In the genomic region with DNA sequence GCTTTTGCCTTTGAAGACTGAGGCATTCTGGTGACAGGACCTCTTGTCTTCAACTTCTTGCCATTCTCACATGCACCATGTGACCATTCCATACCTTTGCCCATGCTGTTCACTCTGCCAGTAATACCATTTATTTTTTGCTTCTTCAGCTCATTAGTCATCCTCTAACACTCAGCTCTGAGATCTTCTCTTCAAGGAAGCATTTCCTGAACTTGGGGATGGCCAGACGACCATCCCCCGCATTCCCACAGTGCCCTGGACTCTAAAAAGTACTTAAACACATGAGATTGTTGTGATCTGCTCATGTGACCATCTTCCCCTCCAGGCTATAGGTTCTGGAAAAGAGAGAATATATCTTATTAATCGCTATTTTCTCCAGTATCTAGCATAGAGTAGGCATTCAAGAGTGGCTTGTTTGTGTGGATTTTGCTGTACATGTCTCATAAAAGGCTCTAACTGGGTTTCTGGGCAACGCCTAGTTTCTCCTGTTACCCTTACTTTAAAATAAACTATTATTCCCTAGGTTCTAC, we compare ENCODE assay signal across 29 cellular contexts. TPM values are rescaled to one million over a fixed set of nuclear protein-coding genes. Genes with fewer than 3 reads are reported as not detected.
DNase-seq lines count a peak whose midpoint lies in the region; ATAC-seq and TF ChIP-seq lines count a peak whose summit lies in the region.
"Had no signal": no experiment of that assay in that cellular context is flagged by ENCODE, and none has a peak within 500 bp of the region (broad histone marks: within the 10 kb centered on the region; RNA-seq: fewer than 3 reads in every experiment).

No MANE protein-coding gene starts in this region.

- no peaks in the 10 kb centered on the region for H3K9me3 ChIP-seq in vagina
- H3K9me3 ChIP-seq: Caco-2, SJCRH30 had no signal

- intact Hi-C loops in vagina (cut with DNase I): no loop called here

- POLR2A ChIA-PET in AG04449 (lab: Yijun Ruan, JAX): no interaction called here

- no peaks in the 10 kb centered on the region for H3K27me3 ChIP-seq in vagina
- H3K27me3 ChIP-seq: BLaER1 treated with 17β-estradiol and CSF1 and Interleukin-3, amounts not matched to agents 10 nM and 100 nM; SJCRH30 had no signal

- H3K4me3 Mint-ChIP-seq in stimulated activated memory B cell treated with anti-CD40 and anti-IgM and Interleukin-4, amounts not matched to agents 10 μg/mL and 1 μg/mL and 100 μg/mL, for 72 hours: no peak overlapping the region
- H3K4me3 Mint-ChIP-seq: CD4-positive, alpha-beta T cell; IgD-negative memory B cell had no signal

- H3K36me3 ChIP-seq in vagina: no peaks in the 10 kb centered on the region
- H3K36me3 ChIP-seq: BLaER1 treated with 17β-estradiol and CSF1 and Interleukin-3, amounts not matched to agents 10 nM and 100 nM had no signal

- no peaks in the 10 kb centered on the region for H3K4me1 ChIP-seq in vagina
- H3K4me1 ChIP-seq: Caco-2 had no signal

- TF ChIP-seq CTCF in AG04449 (IDR thresholded peaks at IDR 0.05; ENCODE audit: insufficient read depth, low read length, missing control alignments) (no peak), vagina (IDR thresholded peaks at IDR 0.05) (no peak)

- no peak overlapping the region for H3K27ac ChIP-seq in vagina
- H3K27ac ChIP-seq: BLaER1 treated with 17β-estradiol and CSF1 and Interleukin-3, amounts not matched to agents 10 nM and 100 nM; KMS-11; SJCRH30 had no signal

- TF ChIP-seq POLR2A in vagina (IDR thresholded peaks at IDR 0.05): no peak

- no peak overlapping the region for H3K4me3 ChIP-seq in AG04449 (ENCODE audit: low read depth, low read length)
- H3K4me3 ChIP-seq in vagina: no peak overlapping the region
- H3K4me3 ChIP-seq: BLaER1 treated with 17β-estradiol and CSF1 and Interleukin-3, amounts not matched to agents 10 nM and 100 nM; SJCRH30 had no signal

- H3K4me1 Mint-ChIP-seq in stimulated activated memory B cell treated with anti-CD40 and anti-IgM and Interleukin-4, amounts not matched to agents 10 μg/mL and 1 μg/mL and 100 μg/mL, for 72 hours: no peaks in the 10 kb centered on the region
- H3K4me1 Mint-ChIP-seq: IgD-negative memory B cell had no signal

- no peaks in the 10 kb centered on the region for H3K36me3 Mint-ChIP-seq in stimulated activated memory B cell treated with anti-CD40 and anti-IgM and Interleukin-4, amounts not matched to agents 10 μg/mL and 1 μg/mL and 100 μg/mL, for 72 hours
- H3K36me3 Mint-ChIP-seq: IgD-negative memory B cell had no signal

- peak; percentile 23 for DNase-seq in AG04449 (ENCODE audit: low read depth, low spot score)
- DNase-seq in ELR (ENCODE audit: low read depth): peak; percentile 65
- DNase-seq in RPMI7951 (ENCODE audit: low read depth): peak; percentile 54
- DNase-seq in foreskin melanocyte: peak; percentile 98
- no peak for DNase-seq in vagina (ENCODE audit: extremely low spot score in 2 of 2)
- no peak for DNase-seq in NK-92 treated with Interleukin-12 subunit alpha and Interleukin-12 subunit beta, amount 100 ng/mL, for 24 hours (lab: John Stamatoyannopoulos, UW)
- DNase-seq in LoVo (ENCODE audit: low spot score): no peak
- DNase-seq: 8988T; AML-193; Caco-2; CD4-positive, alpha-beta T cell; DMS79 treated with DMSO at 0.1 percent for 48 hours; HCEC 1CT; MV-4-11; NCI-H1105; NCI-H1436 treated with DMSO at 0.1 percent for 48 hours; NCI-H187 treated with DMSO at 0.1 percent for 48 hours; NCI-H446; NCI-H524 treated with DMSO at 0.1 percent for 48 hours; NCI-H774; PC-3; SJCRH30; T-helper 1 cell had no signal

- H3K9me3 Mint-ChIP-seq in stimulated activated memory B cell treated with anti-CD40 and anti-IgM and Interleukin-4, amounts not matched to agents 10 μg/mL and 1 μg/mL and 100 μg/mL, for 72 hours: peaks cover 9% of the 10 kb centered on the region
- H3K9me3 Mint-ChIP-seq: CD4-positive, alpha-beta T cell had no signal

- H3K27me3 Mint-ChIP-seq in stimulated activated memory B cell treated with anti-CD40 and anti-IgM and Interleukin-4, amounts not matched to agents 10 μg/mL and 1 μg/mL and 100 μg/mL, for 72 hours: peaks cover 9% of the 10 kb centered on the region

- CTCF ChIA-PET in AG04449 (lab: Yijun Ruan, JAX): no interaction called here

- ATAC-seq in stimulated activated memory B cell treated with anti-CD40 and anti-IgM and Interleukin-4, amounts not matched to agents 10 μg/mL and 1 μg/mL and 100 μg/mL, for 72 hours: no peak
- ATAC-seq: PC-3, Right ventricle myocardium inferior had no signal

- H3K27ac Mint-ChIP-seq in stimulated activated memory B cell treated with anti-CD40 and anti-IgM and Interleukin-4, amounts not matched to agents 10 μg/mL and 1 μg/mL and 100 μg/mL, for 72 hours: no peak overlapping the region
- H3K27ac Mint-ChIP-seq: CD4-positive, alpha-beta T cell; IgD-negative memory B cell had no signal

RNA-seq across cellular contexts. Expression of a gene that starts 33.9 kb away (rescaled TPM):
- 31.7 and 35.4 TPM in 2 replicates for total RNA-seq in RPMI7951 (2014; rRNA removed; shearing (Covaris generic))
- total RNA-seq in vagina: not detected
- total RNA-seq: Caco-2; CD4-positive, alpha-beta T cell; H1; PC-3; Right ventricle myocardium inferior had no signal

Comparison
In these comparisons a context has a peak if more than half of its experiments do, and no peak if none do; other contexts are left out.
1. DNase-seq: peak in AG04449 (single experiment), ELR (single experiment), RPMI7951 (single experiment) and foreskin melanocyte (single experiment); none in vagina (0 of 2), NK-92 treated with Interleukin-12 subunit alpha and Interleukin-12 subunit beta, amount 100 ng/mL, for 24 hours (single experiment) and LoVo (single experiment).
2. RNA of a gene that starts 33.9 kb away (total RNA-seq): 31.7 to 35.4 TPM in RPMI7951; not detected in vagina (single experiment); every median in the first group is over 10 times any median in the second.